Comparison of ENCODE assay signal across 19 cellular contexts in the genomic region with DNA sequence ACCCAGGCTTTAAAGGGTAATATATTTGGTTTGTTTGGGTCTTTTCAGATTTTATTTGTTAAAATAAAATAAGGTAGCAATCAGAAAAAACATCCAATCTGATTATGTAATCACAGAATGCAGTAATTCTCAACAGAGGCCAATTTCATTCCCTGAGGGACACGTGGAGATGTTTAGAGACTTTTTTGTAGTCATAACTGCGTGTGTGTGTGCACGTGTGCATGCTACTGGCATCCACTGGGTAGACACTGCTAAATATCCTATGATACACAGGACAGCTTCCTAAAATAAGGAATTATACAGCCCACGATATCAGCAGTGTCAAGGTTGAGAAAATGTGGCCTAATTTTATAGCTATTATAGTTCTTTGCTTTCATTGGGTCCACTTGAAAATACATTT.
"Had no signal": no experiment of that assay in that cellular context is flagged by ENCODE, and none has a peak within 500 bp of the region (broad histone marks: within the 10 kb centered on the region; RNA-seq: fewer than 3 reads in every experiment).

No MANE protein-coding gene starts in this region.

- H3K9me3 ChIP-seq: breast epithelium, mucosa of descending colon had no signal

- H3K27me3 ChIP-seq: breast epithelium, dorsolateral prefrontal cortex had no signal

- DNase-seq: activated CD4-positive, alpha-beta T cell treated with anti-CD3 and anti-CD28 coated beads for 1 hour; activated CD4-positive, alpha-beta T cell treated with anti-CD3 and anti-CD28 coated beads, Interleukin-2, amount 50 U/mL, for 48 hours; activated effector memory CD4-positive, alpha-beta T cell treated with anti-CD3 and anti-CD28 coated beads, Interleukin-2, amount 50 U/mL, for 16 hours; activated T-cell treated with anti-CD3 and anti-CD28 coated beads, Interleukin-2, amount 50 U/mL, for 4 hours; amygdala; dorsolateral prefrontal cortex; hypothalamus; left cardiac atrium; mucosa of descending colon; occipital lobe; small intestine; T-helper 9 cell had no signal

- H3K9me3 Mint-ChIP-seq: activated T-cell treated with anti-CD3 and anti-CD28 coated beads, Interleukin-2, amount 50 U/mL, for 4 hours; natural killer cell treated with Interleukin-12 subunit alpha and Interleukin-12 subunit beta and Interleukin-15 and Interleukin-18, amount 100 ng/mL, for 72 hours; stimulated activated memory B cell treated with anti-CD40 and anti-IgM and Interleukin-4, amounts not matched to agents 10 μg/mL and 1 μg/mL and 100 μg/mL, for 72 hours had no signal

- H3K27me3 Mint-ChIP-seq: activated naive CD8-positive, alpha-beta T cell; stimulated activated memory B cell treated with anti-CD40 and anti-IgM and Interleukin-4, amounts not matched to agents 10 μg/mL and 1 μg/mL and 100 μg/mL, for 72 hours had no signal

- H3K27ac Mint-ChIP-seq: activated naive CD8-positive, alpha-beta T cell; natural killer cell treated with Interleukin-12 subunit alpha and Interleukin-12 subunit beta and Interleukin-15 and Interleukin-18, amount 100 ng/mL, for 72 hours; stimulated activated memory B cell treated with anti-CD40 and anti-IgM and Interleukin-4, amounts not matched to agents 10 μg/mL and 1 μg/mL and 100 μg/mL, for 72 hours had no signal

- H3K4me1 Mint-ChIP-seq: stimulated activated memory B cell treated with anti-CD40 and anti-IgM and Interleukin-4, amounts not matched to agents 10 μg/mL and 1 μg/mL and 100 μg/mL, for 72 hours had no signal

- H3K4me3 ChIP-seq: breast epithelium, dorsolateral prefrontal cortex, mucosa of descending colon had no signal

- H3K4me3 Mint-ChIP-seq: activated naive CD8-positive, alpha-beta T cell; activated T-cell treated with anti-CD3 and anti-CD28 coated beads, Interleukin-2, amount 50 U/mL, for 4 hours; natural killer cell treated with Interleukin-12 subunit alpha and Interleukin-12 subunit beta and Interleukin-15 and Interleukin-18, amount 100 ng/mL, for 72 hours; stimulated activated memory B cell treated with anti-CD40 and anti-IgM and Interleukin-4, amounts not matched to agents 10 μg/mL and 1 μg/mL and 100 μg/mL, for 72 hours had no signal

- H3K36me3 ChIP-seq: breast epithelium had no signal

- ATAC-seq: activated T-cell treated with anti-CD3 and anti-CD28 coated beads, Interleukin-2, amount 50 U/mL, for 4 hours; esophagus mucosa; mucosa of descending colon; natural killer cell treated with Interleukin-12 subunit alpha and Interleukin-12 subunit beta and Interleukin-15 and Interleukin-18, amount 100 ng/mL, for 72 hours; stimulated activated memory B cell treated with anti-CD40 and anti-IgM and Interleukin-4, amounts not matched to agents 10 μg/mL and 1 μg/mL and 100 μg/mL, for 72 hours had no signal

- H3K36me3 Mint-ChIP-seq: activated naive CD8-positive, alpha-beta T cell; natural killer cell treated with Interleukin-12 subunit alpha and Interleukin-12 subunit beta and Interleukin-15 and Interleukin-18, amount 100 ng/mL, for 72 hours; stimulated activated memory B cell treated with anti-CD40 and anti-IgM and Interleukin-4, amounts not matched to agents 10 μg/mL and 1 μg/mL and 100 μg/mL, for 72 hours had no signal

- FAIRE-seq: endometrium, frontal cortex, small intestine had no signal

- H3K4me1 ChIP-seq: breast epithelium had no signal
